1 cellular context compared by ENCODE assay signal in the genomic region with DNA sequence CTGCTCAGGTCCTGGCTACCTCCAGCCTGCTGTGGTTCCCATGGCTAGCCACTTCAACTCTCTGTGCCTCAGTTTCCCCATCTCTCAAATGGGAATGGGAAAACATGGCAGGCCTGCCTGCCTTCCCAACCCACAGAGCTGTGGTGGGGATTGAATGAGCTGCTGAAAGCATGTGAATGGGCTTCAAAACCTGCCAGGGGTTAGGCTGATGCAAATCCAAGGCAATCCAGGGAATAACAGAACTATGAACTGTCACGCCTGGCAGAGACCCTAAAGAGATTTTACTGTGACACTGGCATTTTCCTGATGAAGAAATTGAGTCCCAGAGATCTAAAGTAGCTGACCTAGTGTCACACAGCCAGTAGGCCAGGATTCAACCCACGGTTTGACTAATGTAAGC.
TF ChIP-seq lines count a peak whose summit lies in the region.

No MANE protein-coding gene starts in this region.

TF ChIP-seq in HepG2, 621 proteins besides CTCF, POLR2A, EP300 and RAD21 (continued from another document):
- TF ChIP-seq JUND (CRISPR knock-in tag; IDR thresholded peaks at IDR 0.05): no peak
- TF ChIP-seq, protein P1, sequence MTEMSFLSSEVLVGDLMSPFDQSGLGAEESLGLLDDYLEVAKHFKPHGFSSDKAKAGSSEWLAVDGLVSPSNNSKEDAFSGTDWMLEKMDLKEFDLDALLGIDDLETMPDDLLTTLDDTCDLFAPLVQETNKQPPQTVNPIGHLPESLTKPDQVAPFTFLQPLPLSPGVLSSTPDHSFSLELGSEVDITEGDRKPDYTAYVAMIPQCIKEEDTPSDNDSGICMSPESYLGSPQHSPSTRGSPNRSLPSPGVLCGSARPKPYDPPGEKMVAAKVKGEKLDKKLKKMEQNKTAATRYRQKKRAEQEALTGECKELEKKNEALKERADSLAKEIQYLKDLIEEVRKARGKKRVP (CRISPR knock-in tag; IDR thresholded peaks at IDR 0.05): peak in 1 of 2 experiments; percentile 95; a peak in 2 of 4 replicates
- no peak for TF ChIP-seq MBD4 (IDR thresholded peaks at IDR 0.05; ENCODE audit: borderline replicate concordance, low read length)
- TF ChIP-seq CEBPB (IDR thresholded peaks at IDR 0.05; ENCODE audit: borderline replicate concordance, low read depth, low read length): peak; percentile 30; the same call in 1 of the 2 replicates
- TF ChIP-seq ZNF766 (CRISPR knock-in tag; IDR thresholded peaks at IDR 0.05; ENCODE audit: borderline replicate concordance): no peak
- no peak for TF ChIP-seq SETDB1 (CRISPR knock-in tag; IDR thresholded peaks at IDR 0.05; ENCODE audit: borderline replicate concordance)
- TF ChIP-seq ZNF562 (CRISPR knock-in tag; IDR thresholded peaks at IDR 0.05; ENCODE audit: borderline replicate concordance): no peak
- TF ChIP-seq ZNF776 (CRISPR knock-in tag; IDR thresholded peaks at IDR 0.05): no peak
- no peak for TF ChIP-seq ZNF30 (CRISPR knock-in tag; IDR thresholded peaks at IDR 0.05)
